9 cellular contexts compared by ENCODE assay signal in the genomic region with DNA sequence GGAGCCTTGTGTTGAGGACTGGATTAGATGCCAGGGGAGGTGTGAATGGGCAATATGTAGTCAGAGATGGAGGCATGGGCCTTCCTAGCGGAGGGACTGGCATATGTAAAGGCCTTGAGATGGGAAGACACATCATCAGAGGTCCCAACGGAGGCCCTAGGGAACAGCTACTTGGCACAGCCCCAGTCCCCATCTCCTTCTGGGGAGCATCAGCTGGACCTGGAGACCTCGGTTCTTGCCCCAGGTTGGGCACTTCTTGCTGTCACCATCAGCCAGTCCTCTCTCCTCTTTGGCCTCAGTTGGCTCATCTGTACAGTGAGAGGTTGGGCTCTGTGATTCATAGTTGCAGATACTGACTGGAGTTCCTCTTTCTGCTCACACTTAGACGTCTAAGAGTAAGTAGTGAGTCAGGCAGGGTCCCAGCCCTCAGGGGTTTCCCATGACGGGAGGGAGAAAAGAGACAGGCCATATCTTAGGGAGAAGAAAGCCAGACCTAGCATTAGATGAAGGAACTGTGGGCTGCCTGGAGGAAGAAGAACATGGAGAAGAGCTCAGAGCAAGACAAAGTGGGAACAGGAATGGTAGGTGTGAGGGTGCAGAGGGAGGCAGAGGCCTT. TPM values are rescaled to one million over a fixed set of nuclear protein-coding genes. Genes with fewer than 3 reads are reported as not detected.
A peak's percentile ranks its signal among the peaks of the same experiment; 100 is the strongest.
DNase-seq lines count a peak whose midpoint lies in the region; ATAC-seq and TF ChIP-seq lines count a peak whose summit lies in the region.
"Had no signal": no experiment of that assay in that cellular context is flagged by ENCODE, and none has a peak within 500 bp of the region (broad histone marks: within the 10 kb centered on the region; RNA-seq: fewer than 3 reads in every experiment).

No MANE protein-coding gene starts in this region.

- peaks cover 4% of the 10 kb centered on the region for H3K36me3 Mint-ChIP-seq in activated naive CD8-positive, alpha-beta T cell treated with anti-CD3 and anti-CD28 coated beads for 36 hours
- H3K36me3 Mint-ChIP-seq in memory B cell: no peaks in the 10 kb centered on the region

- DNase-seq in GM10248 (ENCODE audit: extremely low spot score) (peak; percentile 73), Karpas-422 (peak; percentile 67), memory B cell (ENCODE audit: low spot score in 2 of 2) (no peak), OCI-M2 (lab: John Stamatoyannopoulos, UW; ENCODE audit: unreplicated experiment) (no peak), NCI-H2171 treated with DMSO at 0.1 percent for 48 hours (lab: John Stamatoyannopoulos, UW) (no peak), AG08396 (ENCODE audit: low spot score) (no peak), NCI-H526 (lab: John Stamatoyannopoulos, UW) (no peak)
- DNase-seq in activated naive CD8-positive, alpha-beta T cell treated with anti-CD3 and anti-CD28 coated beads for 36 hours: peak; percentile 33

- peaks cover 43% of the 10 kb centered on the region for H3K4me1 ChIP-seq in Karpas-422 (ENCODE audit: low read length)
- H3K4me1 ChIP-seq: parathyroid adenoma had no signal

- H2AFZ ChIP-seq in Karpas-422 (ENCODE audit: low read length): no peak overlapping the region
- H2AFZ ChIP-seq: parathyroid adenoma had no signal

- H3K9ac ChIP-seq in Karpas-422 (ENCODE audit: low read length): peak overlapping the region; percentile 59; the same call in 1 of the 2 replicates
- H3K9ac ChIP-seq: parathyroid adenoma had no signal

- no peak overlapping the region for H3K4me3 ChIP-seq in Karpas-422 (ENCODE audit: low read length)

- no peak overlapping the region for H3K4me3 Mint-ChIP-seq in activated naive CD8-positive, alpha-beta T cell treated with anti-CD3 and anti-CD28 coated beads for 36 hours
- H3K4me3 Mint-ChIP-seq in memory B cell: no peak overlapping the region

- H3K9me3 ChIP-seq in Karpas-422 (ENCODE audit: low read length): no peaks in the 10 kb centered on the region

- no peak overlapping the region for H3K27ac ChIP-seq in Karpas-422 (ENCODE audit: low read length)
- H3K27ac ChIP-seq: parathyroid adenoma had no signal

- H3K79me2 ChIP-seq in Karpas-422 (ENCODE audit: low read length): peaks cover 10% of the 10 kb centered on the region
- H3K79me2 ChIP-seq: parathyroid adenoma had no signal

- CTCF ChIA-PET in GM10248 (lab: Yijun Ruan, JAX): interaction anchor here (1.3 kb wide), 1 partner anchor 11 kb away, joined by 3 read pairs; no protein-coding TSS in a partner anchor

- H3K27me3 Mint-ChIP-seq in activated naive CD8-positive, alpha-beta T cell treated with anti-CD3 and anti-CD28 coated beads for 36 hours: no peaks in the 10 kb centered on the region
- H3K27me3 Mint-ChIP-seq in memory B cell: no peaks in the 10 kb centered on the region

- no peak for TF ChIP-seq CTCF in GM10248 (IDR thresholded peaks at IDR 0.05; ENCODE audit: control extremely low read depth, extremely low read depth, low read depth, missing control alignments)

- 0 out of 2 replicates have a peak, but pooled peaks cover 4% of the 10 kb centered on the region for H3K36me3 ChIP-seq in Karpas-422 (ENCODE audit: insufficient read depth, low read length)

- H3K4me1 Mint-ChIP-seq in activated naive CD8-positive, alpha-beta T cell treated with anti-CD3 and anti-CD28 coated beads for 36 hours: peaks cover 27% of the 10 kb centered on the region
- H3K4me1 Mint-ChIP-seq in memory B cell: peaks cover 32% of the 10 kb centered on the region

- POLR2A ChIA-PET in GM10248 (lab: Yijun Ruan, JAX): interaction anchor here (0.6 kb wide), 1 partner anchor 691 kb away, joined by 4 read pairs; no protein-coding TSS in a partner anchor

- no peaks in the 10 kb centered on the region for H3K9me3 Mint-ChIP-seq in activated naive CD8-positive, alpha-beta T cell treated with anti-CD3 and anti-CD28 coated beads for 36 hours
- H3K9me3 Mint-ChIP-seq in memory B cell: no peaks in the 10 kb centered on the region

- no peaks in the 10 kb centered on the region for H3K27me3 ChIP-seq in Karpas-422 (ENCODE audit: low read length)

- peaks cover 6% of the 10 kb centered on the region; the same call in 1 of the 2 replicates for H4K20me1 ChIP-seq in Karpas-422 (ENCODE audit: insufficient read depth, low read depth, low read length)

- ATAC-seq in memory B cell (ENCODE audit: low read depth): peak; percentile 12

- H3K9me2 ChIP-seq in Karpas-422 (replicated peaks; ENCODE audit: insufficient read depth, low read length): no peaks in the 10 kb centered on the region

- peak overlapping the region; percentile 99 for H3K4me2 ChIP-seq in Karpas-422 (ENCODE audit: low read depth, low read length, poor library complexity, severe bottlenecking)

- H3K27ac Mint-ChIP-seq in activated naive CD8-positive, alpha-beta T cell treated with anti-CD3 and anti-CD28 coated beads for 36 hours: peak overlapping the region; percentile 30
- H3K27ac Mint-ChIP-seq in memory B cell: peak overlapping the region; percentile 0

RNA-seq across cellular contexts. Expression of a gene that starts 3.4 kb away (rescaled TPM):
- total RNA-seq in Karpas-422 (2014; rRNA removed; shearing (Covaris generic); ENCODE audit: low replicate concordance): 262 and 391 TPM in 2 replicates
- total RNA-seq in activated naive CD8-positive, alpha-beta T cell treated with anti-CD3 and anti-CD28 coated beads for 36 hours: 10 to 100 TPM; 26.4 to 26.7 TPM

RNA-seq across cellular contexts. Expression of a gene that starts 22.8 kb away (rescaled TPM):
- 3.1 and 4.5 TPM in 2 replicates for total RNA-seq in Karpas-422 (2014; rRNA removed; shearing (Covaris generic); ENCODE audit: low replicate concordance)
- 1 to 10 TPM; 2.8 to 3.6 TPM for total RNA-seq in activated naive CD8-positive, alpha-beta T cell treated with anti-CD3 and anti-CD28 coated beads for 36 hours

RNA-seq across cellular contexts. Expression of a gene that starts 22.9 kb away (rescaled TPM):
- 1.4 and 1.5 TPM in 2 replicates for total RNA-seq in Karpas-422 (2014; rRNA removed; shearing (Covaris generic); ENCODE audit: low replicate concordance)
- under 1 TPM; 0.48 to 0.60 TPM for total RNA-seq in activated naive CD8-positive, alpha-beta T cell treated with anti-CD3 and anti-CD28 coated beads for 36 hours

RNA-seq across cellular contexts. Expression of a gene that starts 47.6 kb away (rescaled TPM):
- total RNA-seq in Karpas-422 (2014; rRNA removed; shearing (Covaris generic); ENCODE audit: low replicate concordance): 201 and 257 TPM in 2 replicates
- 100 to 1,000 TPM; 142 to 149 TPM for total RNA-seq in activated naive CD8-positive, alpha-beta T cell treated with anti-CD3 and anti-CD28 coated beads for 36 hours

RNA-seq across cellular contexts. Expression of a gene that starts 54.8 kb away (rescaled TPM):
- 45.1 and 50.0 TPM in 2 replicates for total RNA-seq in Karpas-422 (2014; rRNA removed; shearing (Covaris generic); ENCODE audit: low replicate concordance)
- 10 to 100 TPM; 26.5 to 31.2 TPM for total RNA-seq in activated naive CD8-positive, alpha-beta T cell treated with anti-CD3 and anti-CD28 coated beads for 36 hours

Comparison
In these comparisons a context has a peak if more than half of its experiments do, and no peak if none do; other contexts are left out.
1. DNase-seq: peak in GM10248 (single experiment), Karpas-422 (single experiment) and activated naive CD8-positive, alpha-beta T cell treated with anti-CD3 and anti-CD28 coated beads for 36 hours (single experiment); none in memory B cell (0 of 2), OCI-M2 (single experiment), NCI-H2171 treated with DMSO at 0.1 percent for 48 hours (single experiment), AG08396 (single experiment) and NCI-H526 (0 of 2).